ENCODE assay signal across 8 cellular contexts in the genomic region with DNA sequence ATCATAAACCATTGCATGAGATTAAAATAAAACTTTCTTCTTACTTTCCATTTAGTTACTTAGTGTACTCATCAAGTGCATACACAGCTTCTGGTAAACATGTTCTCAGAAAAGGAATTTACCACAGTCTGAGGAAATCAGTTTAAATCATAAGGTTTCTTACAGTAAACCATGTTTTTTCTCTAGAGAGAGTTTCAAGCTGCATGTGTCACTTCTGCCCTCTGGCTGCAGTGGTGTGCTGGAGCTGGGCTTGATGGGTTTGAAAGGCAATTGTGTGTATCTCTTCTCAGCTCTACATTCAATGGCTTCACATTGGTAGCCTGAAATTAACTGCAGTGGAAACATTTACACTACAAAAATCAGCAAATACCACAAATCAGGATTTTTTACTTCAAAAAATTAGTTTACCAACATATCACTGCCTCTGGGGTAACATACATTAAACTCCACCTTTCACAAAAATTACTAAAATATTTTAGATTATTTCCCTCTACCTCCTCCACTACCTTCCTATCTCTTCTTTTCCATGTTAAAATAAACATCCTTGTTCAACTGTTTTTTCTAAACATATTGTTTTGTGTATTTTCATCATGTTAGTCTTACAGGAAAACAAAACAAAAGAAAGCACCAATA.
A peak's percentile ranks its signal among the peaks of the same experiment; 100 is the strongest.
DNase-seq lines count a peak whose midpoint lies in the region; ATAC-seq and TF ChIP-seq lines count a peak whose summit lies in the region.

No MANE protein-coding gene starts in this region.

- ATAC-seq in left cardiac atrium (no peak), right cardiac atrium (no peak), GM19397 (IDR thresholded peaks at IDR 0.05; ENCODE audit: unreplicated experiment) (no peak)
- ATAC-seq in effector memory CD8-positive, alpha-beta T cell (replicated peaks), result no peak

- H3K27me3 Mint-ChIP-seq in effector memory CD8-positive, alpha-beta T cell, result no peaks in the 10 kb centered on the region

- no peaks in the 10 kb centered on the region for H3K27me3 ChIP-seq in cardiac muscle cell
- H3K27me3 ChIP-seq in right cardiac atrium (ENCODE audit: control insufficient read depth, insufficient read depth), result no peaks in the 10 kb centered on the region

- H3K4me3 ChIP-seq in cardiac muscle cell, result no peak overlapping the region
- H3K4me3 ChIP-seq in right cardiac atrium (ENCODE audit: low read length), result no peak overlapping the region

- H3K9me3 ChIP-seq in cardiac muscle cell (ENCODE audit: low read depth) (no peaks in the 10 kb centered on the region), right cardiac atrium (ENCODE audit: control insufficient read depth, low read length) (no peaks in the 10 kb centered on the region)

- intact Hi-C loops in left cardiac atrium (cut with DNase I) (loop anchor here (5.0 kb wide), 2 partner anchors 294 to 299 kb away; no protein-coding TSS in a partner anchor), right cardiac atrium (cut with DNase I) (loop anchor here in 1 of 4 donors (5.0 kb wide), 1 partner anchor 299 kb away; no protein-coding TSS in a partner anchor)

- H3K27ac Mint-ChIP-seq in effector memory CD8-positive, alpha-beta T cell, result no peak overlapping the region

- no peaks in the 10 kb centered on the region for H3K36me3 Mint-ChIP-seq in effector memory CD8-positive, alpha-beta T cell (ENCODE audit: insufficient read depth)

- H3K27ac ChIP-seq in cardiac muscle cell, result no peak overlapping the region
- no peak overlapping the region for H3K27ac ChIP-seq in right cardiac atrium (ENCODE audit: low read length)

- no peak overlapping the region for H3K4me3 Mint-ChIP-seq in effector memory CD8-positive, alpha-beta T cell

- peak; percentile 59 to 71 for DNase-seq in cardiac muscle cell (ENCODE audit: low read depth in 1 of 2, low spot score in 1 of 2)
- no peak for DNase-seq in left cardiac atrium
- peak; percentile 66 for DNase-seq in RKO (ENCODE audit: low spot score)
- DNase-seq in right cardiac atrium, result peak in 2 of 3 donors; percentile 34 to 36
- no peak for DNase-seq in effector memory CD8-positive, alpha-beta T cell
- no peak for DNase-seq in GF-D8 (lab: John Stamatoyannopoulos, UW)
- no peak for DNase-seq in cerebellar nuclear complex (lab: John Stamatoyannopoulos, UW)

- H3K36me3 ChIP-seq in cardiac muscle cell, result no peaks in the 10 kb centered on the region

- peaks cover 5% of the 10 kb centered on the region for H3K4me1 ChIP-seq in cardiac muscle cell (ENCODE audit: low read depth)
- no peaks in the 10 kb centered on the region for H3K4me1 ChIP-seq in right cardiac atrium (ENCODE audit: control insufficient read depth, insufficient read depth, low read length)

- H3K4me1 Mint-ChIP-seq in effector memory CD8-positive, alpha-beta T cell (ENCODE audit: low read depth in 2 of 2), result no peaks in the 10 kb centered on the region

- peak; percentile 55 for TF ChIP-seq CTCF in cardiac muscle cell (IDR thresholded peaks at IDR 0.05; ENCODE audit: low read depth, low read length)

- peaks cover 0 to 7% of the 10 kb centered on the region in 2 donors for H3K9me3 Mint-ChIP-seq in effector memory CD8-positive, alpha-beta T cell

Comparison
In these comparisons a context has a peak if more than half of its experiments do, and no peak if none do; other contexts are left out.
1. DNase-seq: peak in cardiac muscle cell (2 of 2), RKO (single experiment) and right cardiac atrium (2 of 3); none in left cardiac atrium (single experiment), effector memory CD8-positive, alpha-beta T cell (0 of 3), GF-D8 (single experiment) and cerebellar nuclear complex (0 of 2).